In genomic region chr3:144221771-144222170, GRCh38 we compare ENCODE assay signal across 23 cellular contexts.
DNase-seq lines count a peak whose midpoint lies in the region; ATAC-seq, FAIRE-seq and TF ChIP-seq lines count a peak whose summit lies in the region.
"Had no signal": no experiment of that assay in that cellular context is flagged by ENCODE, and none has a peak within 500 bp of the region (broad histone marks: within the 10 kb centered on the region; RNA-seq: fewer than 3 reads in every experiment).

No MANE protein-coding gene starts in this region.

- no peak for ATAC-seq in stimulated activated naive CD8-positive, alpha-beta T cell treated with anti-CD3 and anti-CD28 coated beads, Interleukin-15, amount 100 ng/mL, for 72 hours
- ATAC-seq: activated CD8-positive, alpha-beta T cell treated with anti-CD3 and anti-CD28 coated beads for 36 hours; body of pancreas; left ventricle myocardium superior; right cardiac atrium; T-cell had no signal

- H3K4me1 Mint-ChIP-seq in stimulated activated naive CD8-positive, alpha-beta T cell treated with anti-CD3 and anti-CD28 coated beads, Interleukin-15, amount 100 ng/mL, for 72 hours = no peaks in the 10 kb centered on the region
- H3K4me1 Mint-ChIP-seq: T-cell had no signal

- no peak overlapping the region for H3K27ac Mint-ChIP-seq in stimulated activated naive CD8-positive, alpha-beta T cell treated with anti-CD3 and anti-CD28 coated beads, Interleukin-15, amount 100 ng/mL, for 72 hours
- H3K27ac Mint-ChIP-seq: activated CD8-positive, alpha-beta T cell treated with anti-CD3 and anti-CD28 coated beads for 36 hours; activated naive CD8-positive, alpha-beta T cell; CD4-positive, alpha-beta T cell; stimulated activated naive CD8-positive, alpha-beta T cell treated with anti-CD3 and anti-CD28 coated beads, Interleukin-15, Interleukin-2, amounts not matched to agents 100 ng/mL and 50 ng/mL, for 24 hours; T-cell had no signal

- POLR2A ChIA-PET in HEK293 (lab: Yijun Ruan, JAX) = no interaction called here

- H3K9me3 ChIP-seq in HEK293 (ENCODE audit: control insufficient read depth, insufficient read depth, low read depth, low read length) (no peaks in the 10 kb centered on the region), iPS-15b (ENCODE audit: control insufficient read depth, insufficient read depth, low read length) (no peaks in the 10 kb centered on the region), spleen (no peaks in the 10 kb centered on the region)
- H3K9me3 ChIP-seq: body of pancreas had no signal

- TF ChIP-seq POLR2A in spleen (IDR thresholded peaks at IDR 0.05) = no peak

- intact Hi-C loops in spleen (cut with DNase I; ENCODE audit: low total_unique reads) = no loop called here

- peak overlapping the region; percentile 4 for H3K9ac ChIP-seq in iPS-15b (ENCODE audit: low read depth, low read length)

- WGBS in spleen, 5 donors = 67 to 84% (median 75%) methylated on average over 3 of the region's 3 CpGs

- CTCF ChIA-PET in HEK293 (lab: Yijun Ruan, JAX) = no interaction called here

- H3K4me3 ChIP-seq in HEK293 (ENCODE audit: low read depth, low read length) (no peak overlapping the region), iPS-15b (ENCODE audit: low read depth, low read length) (no peak overlapping the region), spleen (no peak overlapping the region)
- H3K4me3 ChIP-seq: body of pancreas, coronary artery had no signal

- FAIRE-seq in RCC 7860 (lab: Jason Lieb, UNC) = no peak
- FAIRE-seq: urothelium cell line had no signal

- H3K27ac ChIP-seq in HEK293 (ENCODE audit: extremely low read depth, low read depth, low read length) (no peak overlapping the region), spleen (no peak overlapping the region)
- H3K27ac ChIP-seq: body of pancreas, coronary artery, RWPE1, VCaP had no signal

- H3K4me1 ChIP-seq in HEK293 (ENCODE audit: control insufficient read depth, insufficient read depth, low read length) (no peaks in the 10 kb centered on the region), iPS-15b (ENCODE audit: control insufficient read depth, insufficient read depth, low read length) (no peaks in the 10 kb centered on the region), spleen (no peaks in the 10 kb centered on the region)
- H3K4me1 ChIP-seq: body of pancreas had no signal

- H3K36me3 ChIP-seq in HEK293 (ENCODE audit: control insufficient read depth in 2 of 2, insufficient read depth in 1 of 2, low read length in 2 of 2) = no peaks in the 10 kb centered on the region
- no peaks in the 10 kb centered on the region for H3K36me3 ChIP-seq in iPS-15b (ENCODE audit: control insufficient read depth, insufficient read depth, low read length)
- H3K36me3 ChIP-seq in spleen = no peaks in the 10 kb centered on the region

- no peaks in the 10 kb centered on the region for H3K27me3 Mint-ChIP-seq in stimulated activated naive CD8-positive, alpha-beta T cell treated with anti-CD3 and anti-CD28 coated beads, Interleukin-15, amount 100 ng/mL, for 72 hours
- H3K27me3 Mint-ChIP-seq: T-cell had no signal

- H3K27me3 ChIP-seq in iPS-15b (ENCODE audit: control insufficient read depth, insufficient read depth, low read length) (no peaks in the 10 kb centered on the region), spleen (replicated peaks in 1 of 7) (no peaks in the 10 kb centered on the region)
- H3K27me3 ChIP-seq: body of pancreas had no signal

- H3K4me3 Mint-ChIP-seq in stimulated activated naive CD8-positive, alpha-beta T cell treated with anti-CD3 and anti-CD28 coated beads, Interleukin-15, amount 100 ng/mL, for 72 hours = no peak overlapping the region
- H3K4me3 Mint-ChIP-seq: activated CD8-positive, alpha-beta T cell treated with anti-CD3 and anti-CD28 coated beads for 36 hours; activated naive CD8-positive, alpha-beta T cell; CD4-positive, alpha-beta T cell; stimulated activated naive CD8-positive, alpha-beta T cell treated with anti-CD3 and anti-CD28 coated beads, Interleukin-15, Interleukin-2, amounts not matched to agents 100 ng/mL and 50 ng/mL, for 24 hours; T-cell had no signal

- peaks cover 0 to 5% of the 10 kb centered on the region in 2 donors for H3K9me3 Mint-ChIP-seq in stimulated activated naive CD8-positive, alpha-beta T cell treated with anti-CD3 and anti-CD28 coated beads, Interleukin-15, amount 100 ng/mL, for 72 hours
- H3K9me3 Mint-ChIP-seq: activated CD8-positive, alpha-beta T cell treated with anti-CD3 and anti-CD28 coated beads for 36 hours; CD4-positive, alpha-beta T cell; stimulated activated naive CD8-positive, alpha-beta T cell treated with anti-CD3 and anti-CD28 coated beads, Interleukin-15, Interleukin-2, amounts not matched to agents 100 ng/mL and 50 ng/mL, for 24 hours; T-cell had no signal

- DNase-seq in D341Med (ENCODE audit: low spot score) = peak; percentile 27
- peak; percentile 73 to 95 for DNase-seq in NCI-H524 (lab: John Stamatoyannopoulos, UW)
- no peak for DNase-seq in RCC 7860 (ENCODE audit: low spot score)
- no peak for DNase-seq in stimulated activated naive CD4-positive, alpha-beta T cell treated with Interleukin-2 at 50 U/mL for 16 hours (lab: John Stamatoyannopoulos, UW)
- no peak for DNase-seq in stimulated activated naive CD8-positive, alpha-beta T cell treated with anti-CD3 and anti-CD28 coated beads, Interleukin-15, amount 100 ng/mL, for 72 hours
- DNase-seq in spleen = no peak
- DNase-seq: activated CD8-positive, alpha-beta T cell treated with anti-CD3 and anti-CD28 coated beads for 36 hours; activated T-cell treated with anti-CD3 and anti-CD28 coated beads, Interleukin-2, amount 50 U/mL, for 48 hours; body of pancreas; CD4-positive, alpha-beta T cell; EL; left ventricle myocardium superior; NCI-H446 treated with DMSO at 0.1 percent for 48 hours; right cardiac atrium; T-cell had no signal

- TF ChIP-seq CTCF in HEK293 (tag by site-specific recombination; IDR thresholded peaks at IDR 0.05) (no peak), spleen (IDR thresholded peaks at IDR 0.05 in 8 of 11, conservative IDR thresholded peaks at IDR 0.05 in 3 of 11) (no peak)

TF ChIP-seq in HEK293, 187 proteins besides CTCF, POLR2A, EP300 and RAD21:
- no peak for TF ChIP-seq ZNF274 (IDR thresholded peaks at IDR 0.05; ENCODE audit: low read length)
- no peak for TF ChIP-seq ZNF274 (tag by site-specific recombination; IDR thresholded peaks at IDR 0.05; ENCODE audit: borderline replicate concordance)
- TF ChIP-seq GLIS1 (tag by site-specific recombination; IDR thresholded peaks at IDR 0.05) = peak; percentile 12; the same call in 1 of the 2 replicates
TF ChIP-seq in HEK293: peak in this region for 1.

Comparison
In these comparisons a context has a peak if more than half of its experiments do, and no peak if none do; other contexts are left out.
1. DNase-seq: peak in D341Med (single experiment) and NCI-H524 (2 of 2); none in RCC 7860 (single experiment), stimulated activated naive CD4-positive, alpha-beta T cell treated with Interleukin-2 at 50 U/mL for 16 hours (single experiment), stimulated activated naive CD8-positive, alpha-beta T cell treated with anti-CD3 and anti-CD28 coated beads, Interleukin-15, amount 100 ng/mL, for 72 hours (0 of 2) and spleen (single experiment).